ENCODE assay signal across 8 cellular contexts in genomic region chr9:129142115-129142514, GRCh38. TPM values are rescaled to one million over a fixed set of nuclear protein-coding genes. Genes with fewer than 3 reads are reported as not detected.
DNase-seq lines count a peak whose midpoint lies in the region; ATAC-seq and TF ChIP-seq lines count a peak whose summit lies in the region.

No MANE protein-coding gene starts in this region.

- H3K27me3 Mint-ChIP-seq in activated naive CD8-positive, alpha-beta T cell treated with anti-CD3 and anti-CD28 coated beads, Interleukin-2, amount 10 ng/mL, durations not matched to agents 7 days and 5 days, result no peaks in the 10 kb centered on the region

- no peak for TF ChIP-seq RAD21 in SK-N-SH (IDR thresholded peaks at IDR 0.05; ENCODE audit: low read length)

- H3K4me2 ChIP-seq in SK-N-SH, result peak overlapping the region; percentile 95

- H3K36me3 ChIP-seq in SK-N-SH (replicated peaks in 1 of 2; ENCODE audit: control insufficient read depth in 1 of 2, insufficient read depth in 2 of 2, low read length in 1 of 2) (peaks cover 23 to 26% of the 10 kb centered on the region in 2 experiments), kidney epithelial cell (ENCODE audit: control insufficient read depth, insufficient read depth, low read length) (peaks cover 2% of the 10 kb centered on the region), stomach smooth muscle (ENCODE audit: control insufficient read depth in 2 of 2, insufficient read depth in 2 of 2, low read length in 2 of 2) (peaks cover 8 to 11% of the 10 kb centered on the region in 2 donors)

- H3K9me2 ChIP-seq in SK-N-SH, result no peaks in the 10 kb centered on the region

- no peak for TF ChIP-seq EP300 in SK-N-SH (IDR thresholded peaks at IDR 0.05; ENCODE audit: borderline replicate concordance in 1 of 2, low read depth in 1 of 2, low read length in 1 of 2)

- H3K4me1 Mint-ChIP-seq in activated naive CD8-positive, alpha-beta T cell treated with anti-CD3 and anti-CD28 coated beads, Interleukin-2, amount 10 ng/mL, durations not matched to agents 7 days and 5 days, result peaks cover 28% of the 10 kb centered on the region

- H2AFZ ChIP-seq in SK-N-SH (ENCODE audit: low read depth), result no peak overlapping the region

- H3K27ac ChIP-seq in SK-N-SH (ENCODE audit: low read depth in 2 of 2, low read length in 1 of 2) (peak overlapping the region; percentile 99 to 100), stomach smooth muscle (ENCODE audit: low read length) (peak overlapping the region; percentile 100)

- H3K79me2 ChIP-seq in SK-N-SH (ENCODE audit: insufficient read depth), result peaks cover 60% of the 10 kb centered on the region

- WGBS in SK-N-SH (ENCODE audit: low lambda C conversion rate), result 98% methylated on average over 8 of the region's 8 CpGs

- H3K4me1 ChIP-seq in SK-N-SH (ENCODE audit: control insufficient read depth in 1 of 2, insufficient read depth in 2 of 2, low read depth in 1 of 2, low read length in 1 of 2), result peaks cover 56 to 72% of the 10 kb centered on the region in 2 experiments; a peak in 3 of 4 replicates
- H3K4me1 ChIP-seq in stomach smooth muscle (ENCODE audit: control insufficient read depth, insufficient read depth, low read length), result peaks cover 88% of the 10 kb centered on the region

- H3K9me3 ChIP-seq in SK-N-SH, result no peaks in the 10 kb centered on the region
- no peaks in the 10 kb centered on the region for H3K9me3 ChIP-seq in stomach smooth muscle (ENCODE audit: control insufficient read depth in 2 of 2, low read length in 2 of 2)

- H4K20me1 ChIP-seq in SK-N-SH (ENCODE audit: insufficient read depth), result no peaks in the 10 kb centered on the region

- no peak for TF ChIP-seq CTCF in SK-N-SH (IDR thresholded peaks at IDR 0.05)
- TF ChIP-seq CTCF in kidney epithelial cell (IDR thresholded peaks at IDR 0.05; ENCODE audit: insufficient read depth, low read length, poor library complexity, severe bottlenecking), result no peak

- H3K36me3 Mint-ChIP-seq in activated naive CD8-positive, alpha-beta T cell treated with anti-CD3 and anti-CD28 coated beads, Interleukin-2, amount 10 ng/mL, durations not matched to agents 7 days and 5 days, result peaks cover 18% of the 10 kb centered on the region

- H3K27ac Mint-ChIP-seq in activated naive CD8-positive, alpha-beta T cell treated with anti-CD3 and anti-CD28 coated beads, Interleukin-2, amount 10 ng/mL, durations not matched to agents 7 days and 5 days, result peak overlapping the region; percentile 21

- H3K9ac ChIP-seq in SK-N-SH (peak overlapping the region; percentile 99; the same call in 1 of the 2 replicates), stomach smooth muscle (ENCODE audit: low read length in 2 of 2) (peak overlapping the region; percentile 61 to 62)

- H3K4me3 ChIP-seq in SK-N-SH (ENCODE audit: low read depth in 2 of 2, low read length in 1 of 2), result no peak overlapping the region
- H3K4me3 ChIP-seq in kidney epithelial cell (ENCODE audit: low read depth, low read length), result peak overlapping the region; percentile 20
- peak overlapping the region; percentile 36 to 65 for H3K4me3 ChIP-seq in stomach smooth muscle (ENCODE audit: low read length in 2 of 2)

- no peaks in the 10 kb centered on the region for H3K9me3 Mint-ChIP-seq in activated naive CD8-positive, alpha-beta T cell treated with anti-CD3 and anti-CD28 coated beads, Interleukin-2, amount 10 ng/mL, durations not matched to agents 7 days and 5 days

- H3K27me3 ChIP-seq in SK-N-SH (ENCODE audit: insufficient read depth) (no peaks in the 10 kb centered on the region), kidney epithelial cell (ENCODE audit: control insufficient read depth, insufficient read depth, low read length) (no peaks in the 10 kb centered on the region), stomach smooth muscle (ENCODE audit: control insufficient read depth in 1 of 2, insufficient read depth in 2 of 2, low read length in 2 of 2) (no peaks in the 10 kb centered on the region)

- CTCF ChIA-PET in SK-N-SH (lab: Yijun Ruan, JAX), result interaction anchor here (0.5 to 10.9 kb wide), 23 partner anchors 11 to 925 kb away, joined by 3 to 235 read pairs (median 6); partner anchors contain the start of genes C9orf50 and NTMT1

- H3F3A ChIP-seq in SK-N-SH (replicated peaks; ENCODE audit: insufficient read depth), result peaks cover 34% of the 10 kb centered on the region

- H3K4me3 Mint-ChIP-seq in activated naive CD8-positive, alpha-beta T cell treated with anti-CD3 and anti-CD28 coated beads, Interleukin-2, amount 10 ng/mL, durations not matched to agents 7 days and 5 days, result peak overlapping the region; percentile 39

- POLR2A ChIA-PET in SK-N-SH (lab: Yijun Ruan, JAX), result interaction anchor here (0.5 to 1.5 kb wide), 3 partner anchors 10 to 484 kb away, joined by 3 to 6 read pairs (median 4); partner anchors contain the start of gene NTMT1
- POLR2A ChIA-PET in activated naive CD8-positive, alpha-beta T cell treated with anti-CD3 and anti-CD28 coated beads, Interleukin-2, amount 10 ng/mL, durations not matched to agents 7 days and 5 days (lab: Charles Lee), result interaction anchor here (1.0 to 6.4 kb wide), 4 partner anchors 11 to 482 kb away, joined by 3 to 44 read pairs (median 7); partner anchors contain the start of gene IER5L

- no peak for ATAC-seq in SK-N-SH treated with all-trans-retinoic acid at 6 μM for 48 hours
- ATAC-seq in activated naive CD8-positive, alpha-beta T cell treated with anti-CD3 and anti-CD28 coated beads, Interleukin-2, amount 10 ng/mL, durations not matched to agents 7 days and 5 days (ENCODE audit: low read depth), result no peak

- DNase-seq in SK-N-SH, result no peak
- no peak for DNase-seq in activated naive CD8-positive, alpha-beta T cell treated with anti-CD3 and anti-CD28 coated beads, Interleukin-2, amount 10 ng/mL, durations not matched to agents 7 days and 5 days
- no peak for DNase-seq in kidney epithelial cell (ENCODE audit: low read depth)
- DNase-seq in stimulated activated CD4-positive, alpha-beta T cell treated with anti-CD3 and anti-CD28 coated beads, Interleukin-15, amount 100 ng/mL, for 24 hours, result no peak
- DNase-seq in NCI-H82 treated with DMSO at 0.1 percent for 48 hours (lab: John Stamatoyannopoulos, UW; ENCODE audit: unreplicated experiment), result no peak
- DNase-seq in iPS-NIHi11 (ENCODE audit: low spot score), result no peak

TF ChIP-seq in SK-N-SH, 30 proteins besides CTCF, POLR2A, EP300 and RAD21 (continues in another document):
- TF ChIP-seq MXI1 (IDR thresholded peaks at IDR 0.05; ENCODE audit: low read depth, low read length), result no peak

TF ChIP-seq in SK-N-SH treated with all-trans-retinoic acid at 6 μM for 48 hours, 23 proteins besides CTCF, POLR2A, EP300 and RAD21:
- TF ChIP-seq RARB (CRISPR knock-in tag; IDR thresholded peaks at IDR 0.05) (no peak), ZFP30 (CRISPR knock-in tag; IDR thresholded peaks at IDR 0.05) (no peak), POU6F1 (CRISPR knock-in tag; IDR thresholded peaks at IDR 0.05; ENCODE audit: borderline replicate concordance, low read depth) (no peak)
- TF ChIP-seq, protein P1, sequence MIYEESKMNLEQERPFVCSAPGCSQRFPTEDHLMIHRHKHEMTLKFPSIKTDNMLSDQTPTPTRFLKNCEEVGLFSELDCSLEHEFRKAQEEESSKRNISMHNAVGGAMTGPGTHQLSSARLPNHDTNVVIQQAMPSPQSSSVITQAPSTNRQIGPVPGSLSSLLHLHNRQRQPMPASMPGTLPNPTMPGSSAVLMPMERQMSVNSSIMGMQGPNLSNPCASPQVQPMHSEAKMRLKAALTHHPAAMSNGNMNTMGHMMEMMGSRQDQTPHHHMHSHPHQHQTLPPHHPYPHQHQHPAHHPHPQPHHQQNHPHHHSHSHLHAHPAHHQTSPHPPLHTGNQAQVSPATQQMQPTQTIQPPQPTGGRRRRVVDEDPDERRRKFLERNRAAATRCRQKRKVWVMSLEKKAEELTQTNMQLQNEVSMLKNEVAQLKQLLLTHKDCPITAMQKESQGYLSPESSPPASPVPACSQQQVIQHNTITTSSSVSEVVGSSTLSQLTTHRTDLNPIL (CRISPR knock-in tag; IDR thresholded peaks at IDR 0.05; ENCODE audit: low read depth), result no peak
TF ChIP-seq in SK-N-SH treated with all-trans-retinoic acid at 6 μM for 48 hours: peak in this region for 0.

RNA-seq across cellular contexts. Expression of gene PTPA, which starts 30.9 kb away (rescaled TPM):
- 130 and 149 TPM in 2 replicates for polyA plus RNA-seq in SK-N-SH (2012; rRNA removed)
- polyA plus RNA-seq in SK-N-SH (2012; cell fraction: cytosol; rRNA removed), result 92.2 and 118 TPM in 2 replicates
- polyA plus RNA-seq in SK-N-SH (2012; cell fraction: nucleus; rRNA removed), result 127 and 164 TPM in 2 replicates
- total RNA-seq in activated naive CD8-positive, alpha-beta T cell treated with anti-CD3 and anti-CD28 coated beads, Interleukin-2, amount 10 ng/mL, durations not matched to agents 7 days and 5 days, result 10 to 100 TPM; 88.3 to 91.0 TPM
- 156 and 167 TPM in 2 replicates for total RNA-seq in kidney epithelial cell

RNA-seq across cellular contexts. Expression of gene CRAT, which starts 31.5 kb away (rescaled TPM):
- 29.7 and 44.5 TPM in 2 replicates for polyA plus RNA-seq in SK-N-SH (2012; rRNA removed)
- 20.8 and 32.9 TPM in 2 replicates for polyA plus RNA-seq in SK-N-SH (2012; cell fraction: cytosol; rRNA removed)
- polyA plus RNA-seq in SK-N-SH (2012; cell fraction: nucleus; rRNA removed), result 59.3 and 67.2 TPM in 2 replicates
- total RNA-seq in activated naive CD8-positive, alpha-beta T cell treated with anti-CD3 and anti-CD28 coated beads, Interleukin-2, amount 10 ng/mL, durations not matched to agents 7 days and 5 days, result 10 to 100 TPM; 19.5 to 22.7 TPM
- total RNA-seq in kidney epithelial cell, result 29.1 and 29.4 TPM in 2 replicates

RNA-seq across cellular contexts. Expression of gene IER5L, which starts 35.9 kb away (rescaled TPM):
- polyA plus RNA-seq in SK-N-SH (2012; rRNA removed), result 8.9 and 16.2 TPM in 2 replicates
- 6.6 and 9.6 TPM in 2 replicates for polyA plus RNA-seq in SK-N-SH (2012; cell fraction: cytosol; rRNA removed)
- polyA plus RNA-seq in SK-N-SH (2012; cell fraction: nucleus; rRNA removed), result 22.0 and 25.7 TPM in 2 replicates
- 1 to 10 TPM; 8.6 to 8.8 TPM for total RNA-seq in activated naive CD8-positive, alpha-beta T cell treated with anti-CD3 and anti-CD28 coated beads, Interleukin-2, amount 10 ng/mL, durations not matched to agents 7 days and 5 days
- total RNA-seq in kidney epithelial cell, result 51.8 and 60.4 TPM in 2 replicates

Comparison
In these comparisons a context has a peak if more than half of its experiments do, and no peak if none do; other contexts are left out.
1. H3K4me3 ChIP-seq: peak in kidney epithelial cell (single experiment) and stomach smooth muscle (2 of 2); none in SK-N-SH (0 of 2).